ENCODE assay signal across 8 cellular contexts in the genomic region with DNA sequence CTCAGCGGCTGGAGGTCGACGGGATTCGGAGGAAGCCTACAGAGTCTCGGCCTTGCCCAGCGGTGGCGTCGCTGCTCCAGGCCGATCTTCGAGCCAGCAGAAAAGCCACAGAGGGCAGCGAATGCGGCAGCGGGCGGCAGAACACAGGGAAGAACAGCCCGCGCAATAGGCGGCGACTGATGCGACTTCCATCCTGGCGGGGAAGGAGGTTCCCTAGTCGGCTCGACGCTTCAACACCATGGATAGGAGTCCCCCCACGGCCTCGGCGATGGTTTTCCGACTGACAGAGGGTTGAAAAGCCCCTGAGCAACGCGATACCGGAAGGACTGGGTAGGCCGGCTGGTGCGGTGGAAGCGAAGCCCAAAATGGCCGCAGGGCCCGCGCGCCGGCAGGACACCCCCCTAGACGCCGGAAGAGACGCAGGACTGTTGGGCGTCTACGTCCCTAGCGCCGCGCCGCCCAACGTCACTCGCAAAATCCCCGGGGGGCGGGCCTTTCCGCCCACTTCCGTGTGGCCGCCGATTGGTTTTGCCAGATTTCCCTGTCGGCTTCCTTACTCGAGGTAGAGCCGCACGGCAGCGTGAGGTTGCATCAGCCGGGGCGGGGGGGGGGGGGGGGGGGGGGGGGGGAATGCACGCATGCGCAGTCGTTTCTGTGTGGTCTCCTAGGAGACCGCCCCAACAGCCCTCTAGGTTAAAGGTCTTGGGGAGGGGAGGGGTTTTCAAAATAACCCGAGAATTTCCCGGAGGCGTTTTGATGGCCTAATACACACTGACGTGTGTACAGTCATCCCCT. TPM values are rescaled to one million over a fixed set of nuclear protein-coding genes. Genes with fewer than 3 reads are reported as not detected.
DNase-seq lines count a peak whose midpoint lies in the region; ATAC-seq and TF ChIP-seq lines count a peak whose summit lies in the region.

PPP1R15B (minus strand) TSS at position 367 of the 795 bp plus-strand sequence. CDS start 406 bp downstream, outside the sequence.

- TF ChIP-seq CTCF in AG04449 (IDR thresholded peaks at IDR 0.05; ENCODE audit: insufficient read depth, low read length, missing control alignments) (no peak), WTC11 (IDR thresholded peaks at IDR 0.05) (no peak), cardiac fibroblast (IDR thresholded peaks at IDR 0.05; ENCODE audit: low read depth, low read length) (no peak)

- H3K4me1 Mint-ChIP-seq in WTC11: peaks cover 12% of the 10 kb centered on the region

- H3K36me3 Mint-ChIP-seq in WTC11: peaks cover 29% of the 10 kb centered on the region

- peak within 1 kb of the TSS; percentile 100 for H3K4me3 Mint-ChIP-seq in WTC11

- POLR2A ChIA-PET in AG04449 (lab: Yijun Ruan, JAX) (interaction anchor here (0.6 to 1.6 kb wide), 2 partner anchors 12 to 90 kb away, joined by 3 to 8 read pairs; no protein-coding TSS in a partner anchor), WTC11 (lab: Charles Lee) (interaction anchor here (0.6 to 1.2 kb wide), 2 partner anchors 13 to 332 kb away, joined by 3 to 4 read pairs; no protein-coding TSS in a partner anchor)

- no peaks in the 10 kb centered on the region for H3K27me3 Mint-ChIP-seq in WTC11 (ENCODE audit: low read depth)

- ATAC-seq in GM18907 (IDR thresholded peaks at IDR 0.05; ENCODE audit: unreplicated experiment): peak; percentile 92
- ATAC-seq in HG03159 (IDR thresholded peaks at IDR 0.05; ENCODE audit: unreplicated experiment): peak; percentile 86
- ATAC-seq in WTC11: peak; percentile 93

- peak within 1 kb of the TSS; percentile 100 for H3K27ac Mint-ChIP-seq in WTC11

- peak within 1 kb of the TSS; percentile 73 for H3K4me3 ChIP-seq in AG04449 (ENCODE audit: low read depth, low read length)
- H3K4me3 ChIP-seq in cardiac fibroblast (replicated peaks in 1 of 2; ENCODE audit: low read depth in 2 of 2, low read length in 2 of 2): peak within 1 kb of the TSS; percentile 77 to 97

- CTCF ChIA-PET in AG04449 (lab: Yijun Ruan, JAX): interaction anchor here (2.1 to 4.9 kb wide), 8 partner anchors 14 to 91 kb away, joined by 4 to 111 read pairs (median 13); no protein-coding TSS in a partner anchor
- CTCF ChIA-PET in WTC11 (lab: Charles Lee): interaction anchor here (0.8 to 4.9 kb wide), 4 partner anchors 13 to 249 kb away, joined by 3 to 47 read pairs (median 4); no protein-coding TSS in a partner anchor

- DNase-seq in AG04449 (ENCODE audit: low read depth, low spot score) (peak; percentile 93), NCI-H226 (peak; percentile 98), WTC11 (ENCODE audit: low spot score) (peak; percentile 97), cardiac fibroblast (ENCODE audit: low read depth in 2 of 2) (peak; percentile 99 to 100), iPS-NIHi7 (ENCODE audit: extremely low spot score) (peak; percentile 96), smooth muscle cell of the brain vasculature (ENCODE audit: low read depth, low spot score) (peak; percentile 98)

- no peaks in the 10 kb centered on the region for H3K9me3 Mint-ChIP-seq in WTC11

TF ChIP-seq in WTC11, 78 proteins besides CTCF, POLR2A, EP300 and RAD21 (continues in another document):
- TF ChIP-seq, protein P1, sequence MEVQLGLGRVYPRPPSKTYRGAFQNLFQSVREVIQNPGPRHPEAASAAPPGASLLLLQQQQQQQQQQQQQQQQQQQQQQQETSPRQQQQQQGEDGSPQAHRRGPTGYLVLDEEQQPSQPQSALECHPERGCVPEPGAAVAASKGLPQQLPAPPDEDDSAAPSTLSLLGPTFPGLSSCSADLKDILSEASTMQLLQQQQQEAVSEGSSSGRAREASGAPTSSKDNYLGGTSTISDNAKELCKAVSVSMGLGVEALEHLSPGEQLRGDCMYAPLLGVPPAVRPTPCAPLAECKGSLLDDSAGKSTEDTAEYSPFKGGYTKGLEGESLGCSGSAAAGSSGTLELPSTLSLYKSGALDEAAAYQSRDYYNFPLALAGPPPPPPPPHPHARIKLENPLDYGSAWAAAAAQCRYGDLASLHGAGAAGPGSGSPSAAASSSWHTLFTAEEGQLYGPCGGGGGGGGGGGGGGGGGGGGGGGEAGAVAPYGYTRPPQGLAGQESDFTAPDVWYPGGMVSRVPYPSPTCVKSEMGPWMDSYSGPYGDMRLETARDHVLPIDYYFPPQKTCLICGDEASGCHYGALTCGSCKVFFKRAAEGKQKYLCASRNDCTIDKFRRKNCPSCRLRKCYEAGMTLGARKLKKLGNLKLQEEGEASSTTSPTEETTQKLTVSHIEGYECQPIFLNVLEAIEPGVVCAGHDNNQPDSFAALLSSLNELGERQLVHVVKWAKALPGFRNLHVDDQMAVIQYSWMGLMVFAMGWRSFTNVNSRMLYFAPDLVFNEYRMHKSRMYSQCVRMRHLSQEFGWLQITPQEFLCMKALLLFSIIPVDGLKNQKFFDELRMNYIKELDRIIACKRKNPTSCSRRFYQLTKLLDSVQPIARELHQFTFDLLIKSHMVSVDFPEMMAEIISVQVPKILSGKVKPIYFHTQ (CRISPR knock-in tag; IDR thresholded peaks at IDR 0.05): no peak
- TF ChIP-seq USF1 (CRISPR knock-in tag; IDR thresholded peaks at IDR 0.05) (peak; percentile 47; the same call in 1 of the 2 replicates), JUN (CRISPR knock-in tag; IDR thresholded peaks at IDR 0.05) (no peak; the same call in 1 of the 2 replicates), RELA (CRISPR knock-in tag; IDR thresholded peaks at IDR 0.05; ENCODE audit: borderline replicate concordance) (no peak), JAZF1 (CRISPR knock-in tag; IDR thresholded peaks at IDR 0.05) (no peak), TEAD1 (CRISPR knock-in tag; IDR thresholded peaks at IDR 0.05) (peak; percentile 57), E2F1 (CRISPR knock-in tag; IDR thresholded peaks at IDR 0.05) (no peak), ZNF263 (CRISPR knock-in tag; IDR thresholded peaks at IDR 0.05; ENCODE audit: low read depth) (no peak), NR2C2 (CRISPR knock-in tag; IDR thresholded peaks at IDR 0.05) (no peak)
- TF ChIP-seq, protein P2, sequence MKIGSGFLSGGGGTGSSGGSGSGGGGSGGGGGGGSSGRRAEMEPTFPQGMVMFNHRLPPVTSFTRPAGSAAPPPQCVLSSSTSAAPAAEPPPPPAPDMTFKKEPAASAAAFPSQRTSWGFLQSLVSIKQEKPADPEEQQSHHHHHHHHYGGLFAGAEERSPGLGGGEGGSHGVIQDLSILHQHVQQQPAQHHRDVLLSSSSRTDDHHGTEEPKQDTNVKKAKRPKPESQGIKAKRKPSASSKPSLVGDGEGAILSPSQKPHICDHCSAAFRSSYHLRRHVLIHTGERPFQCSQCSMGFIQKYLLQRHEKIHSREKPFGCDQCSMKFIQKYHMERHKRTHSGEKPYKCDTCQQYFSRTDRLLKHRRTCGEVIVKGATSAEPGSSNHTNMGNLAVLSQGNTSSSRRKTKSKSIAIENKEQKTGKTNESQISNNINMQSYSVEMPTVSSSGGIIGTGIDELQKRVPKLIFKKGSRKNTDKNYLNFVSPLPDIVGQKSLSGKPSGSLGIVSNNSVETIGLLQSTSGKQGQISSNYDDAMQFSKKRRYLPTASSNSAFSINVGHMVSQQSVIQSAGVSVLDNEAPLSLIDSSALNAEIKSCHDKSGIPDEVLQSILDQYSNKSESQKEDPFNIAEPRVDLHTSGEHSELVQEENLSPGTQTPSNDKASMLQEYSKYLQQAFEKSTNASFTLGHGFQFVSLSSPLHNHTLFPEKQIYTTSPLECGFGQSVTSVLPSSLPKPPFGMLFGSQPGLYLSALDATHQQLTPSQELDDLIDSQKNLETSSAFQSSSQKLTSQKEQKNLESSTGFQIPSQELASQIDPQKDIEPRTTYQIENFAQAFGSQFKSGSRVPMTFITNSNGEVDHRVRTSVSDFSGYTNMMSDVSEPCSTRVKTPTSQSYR (CRISPR knock-in tag; IDR thresholded peaks at IDR 0.05): no peak
- TF ChIP-seq, protein P3, sequence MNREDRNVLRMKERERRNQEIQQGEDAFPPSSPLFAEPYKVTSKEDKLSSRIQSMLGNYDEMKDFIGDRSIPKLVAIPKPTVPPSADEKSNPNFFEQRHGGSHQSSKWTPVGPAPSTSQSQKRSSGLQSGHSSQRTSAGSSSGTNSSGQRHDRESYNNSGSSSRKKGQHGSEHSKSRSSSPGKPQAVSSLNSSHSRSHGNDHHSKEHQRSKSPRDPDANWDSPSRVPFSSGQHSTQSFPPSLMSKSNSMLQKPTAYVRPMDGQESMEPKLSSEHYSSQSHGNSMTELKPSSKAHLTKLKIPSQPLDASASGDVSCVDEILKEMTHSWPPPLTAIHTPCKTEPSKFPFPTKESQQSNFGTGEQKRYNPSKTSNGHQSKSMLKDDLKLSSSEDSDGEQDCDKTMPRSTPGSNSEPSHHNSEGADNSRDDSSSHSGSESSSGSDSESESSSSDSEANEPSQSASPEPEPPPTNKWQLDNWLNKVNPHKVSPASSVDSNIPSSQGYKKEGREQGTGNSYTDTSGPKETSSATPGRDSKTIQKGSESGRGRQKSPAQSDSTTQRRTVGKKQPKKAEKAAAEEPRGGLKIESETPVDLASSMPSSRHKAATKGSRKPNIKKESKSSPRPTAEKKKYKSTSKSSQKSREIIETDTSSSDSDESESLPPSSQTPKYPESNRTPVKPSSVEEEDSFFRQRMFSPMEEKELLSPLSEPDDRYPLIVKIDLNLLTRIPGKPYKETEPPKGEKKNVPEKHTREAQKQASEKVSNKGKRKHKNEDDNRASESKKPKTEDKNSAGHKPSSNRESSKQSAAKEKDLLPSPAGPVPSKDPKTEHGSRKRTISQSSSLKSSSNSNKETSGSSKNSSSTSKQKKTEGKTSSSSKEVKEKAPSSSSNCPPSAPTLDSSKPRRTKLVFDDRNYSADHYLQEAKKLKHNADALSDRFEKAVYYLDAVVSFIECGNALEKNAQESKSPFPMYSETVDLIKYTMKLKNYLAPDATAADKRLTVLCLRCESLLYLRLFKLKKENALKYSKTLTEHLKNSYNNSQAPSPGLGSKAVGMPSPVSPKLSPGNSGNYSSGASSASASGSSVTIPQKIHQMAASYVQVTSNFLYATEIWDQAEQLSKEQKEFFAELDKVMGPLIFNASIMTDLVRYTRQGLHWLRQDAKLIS (CRISPR knock-in tag; IDR thresholded peaks at IDR 0.05; ENCODE audit: borderline replicate concordance): peak; percentile 44; the same call in 1 of the 2 replicates

RNA-seq across cellular contexts. Expression of gene PPP1R15B, which starts in this region (rescaled TPM):
- total RNA-seq in WTC11 (2021): 43.7 to 47.7 TPM (median 44.6 TPM) in 3 replicates

Comparison
In these comparisons a context has a peak if more than half of its experiments do, and no peak if none do; other contexts are left out.
1. Peak in every context shown above with its lines: DNase-seq, ATAC-seq and H3K4me3 ChIP-seq.